ENCODE assay signal across 12 cellular contexts in the genomic region with DNA sequence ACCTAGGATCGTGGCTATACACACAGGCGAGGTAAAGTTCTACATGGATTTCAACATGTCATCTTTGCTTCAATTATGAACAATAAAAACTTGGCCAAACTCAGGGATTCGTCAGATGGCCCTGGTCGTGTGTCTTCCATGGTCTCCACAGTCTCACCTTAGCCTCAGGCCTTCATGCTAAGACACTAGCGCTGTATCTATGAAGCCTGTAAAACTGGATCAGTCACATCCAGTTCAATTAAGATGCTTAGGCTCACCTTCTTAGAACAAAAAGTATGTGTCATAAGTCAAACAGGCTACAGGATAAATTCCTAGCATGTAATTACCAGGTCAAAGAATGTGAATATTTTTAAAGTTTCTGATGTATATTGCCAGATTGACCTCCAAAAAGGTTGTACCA.
DNase-seq lines count a peak whose midpoint lies in the region; ATAC-seq and TF ChIP-seq lines count a peak whose summit lies in the region.
"Had no signal": no experiment of that assay in that cellular context is flagged by ENCODE, and none has a peak within 500 bp of the region (broad histone marks: within the 10 kb centered on the region; RNA-seq: fewer than 3 reads in every experiment).

No MANE protein-coding gene starts in this region.

- no peak for TF ChIP-seq CTCF in RWPE1 (conservative IDR thresholded peaks at IDR 0.05; ENCODE audit: low read depth)
- no peak for TF ChIP-seq CTCF in body of pancreas (IDR thresholded peaks at IDR 0.05)

- H3K36me3 ChIP-seq in body of pancreas (replicated peaks in 1 of 2; ENCODE audit: insufficient read depth in 1 of 2, low read depth in 2 of 2): no peaks in the 10 kb centered on the region

- 89 to 93% methylated on average over 5 of the region's 5 CpGs for WGBS in body of pancreas, 2 donors

- H3K27ac ChIP-seq in RWPE1: no peak overlapping the region
- no peak overlapping the region for H3K27ac ChIP-seq in body of pancreas
- H3K27ac ChIP-seq: GM23248 had no signal

- DNase-seq in HPDE6-E6E7 (ENCODE audit: extremely low spot score): peak; percentile 13
- DNase-seq in RWPE1 (ENCODE audit: low spot score): peak; percentile 16
- peak; percentile 16 for DNase-seq in renal cortical epithelial cell (ENCODE audit: low read depth)
- no peak for DNase-seq in body of pancreas
- DNase-seq in sciatic nerve (ENCODE audit: low spot score): no peak
- DNase-seq: C1 segment of cervical spinal cord; CD4-positive, alpha-beta T cell; DMS79; GM23248 had no signal

- POLR2A ChIA-PET in RWPE1 (lab: Yijun Ruan, JAX; ENCODE audit: low non-redundant PET): no interaction called here

- CTCF ChIA-PET in RWPE1 (lab: Yijun Ruan, JAX): no interaction called here

- no peak overlapping the region for H3K4me3 ChIP-seq in body of pancreas
- H3K4me3 ChIP-seq: GM12878, GM23248 had no signal

- intact Hi-C loops in body of pancreas (cut with DNase I): no loop called here
- intact Hi-C loops in sciatic nerve (cut with DNase I): no loop called here

- H3K9me3 ChIP-seq in body of pancreas: no peaks in the 10 kb centered on the region

- no peak for TF ChIP-seq POLR2A in body of pancreas (IDR thresholded peaks at IDR 0.05)

- ATAC-seq in esophagus mucosa (peak; percentile 99), body of pancreas (no peak), sciatic nerve (no peak), GM19463 (IDR thresholded peaks at IDR 0.05; ENCODE audit: unreplicated experiment) (no peak)
- ATAC-seq: GM12878 had no signal

- no peaks in the 10 kb centered on the region for H3K27me3 ChIP-seq in body of pancreas

- no peaks in the 10 kb centered on the region for H3K4me1 ChIP-seq in body of pancreas

Comparison
In these comparisons a context has a peak if more than half of its experiments do, and no peak if none do; other contexts are left out.
1. DNase-seq: peak in HPDE6-E6E7 (single experiment), RWPE1 (single experiment) and renal cortical epithelial cell (single experiment); none in body of pancreas (0 of 4) and sciatic nerve (single experiment).